In the genomic region with DNA sequence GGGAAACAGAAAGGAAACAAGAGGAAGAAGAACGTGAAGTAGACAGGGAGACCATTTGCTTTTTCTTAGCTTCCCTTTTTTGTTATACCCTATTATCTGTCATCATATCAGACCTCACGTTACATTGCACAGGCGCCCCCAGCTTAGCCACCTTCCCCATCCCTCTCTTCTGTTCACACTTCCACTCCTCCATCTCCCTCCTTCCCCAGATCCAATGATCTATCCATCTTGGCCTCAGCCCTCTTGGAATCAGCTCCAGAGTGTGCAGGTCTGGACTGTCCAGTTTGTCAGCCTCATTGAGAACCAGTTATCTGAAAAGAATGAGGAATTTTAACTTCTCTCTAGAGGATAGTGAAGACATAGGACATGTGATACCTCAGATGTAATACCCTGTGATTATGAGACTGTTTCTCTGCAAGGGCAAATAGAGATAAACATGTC, we compare ENCODE assay signal across 2 cellular contexts.
TF ChIP-seq lines count a peak whose summit lies in the region.

No MANE protein-coding gene starts in this region.

TF ChIP-seq in IMR-90, 13 proteins besides CTCF, POLR2A, EP300 and RAD21 (continued from another document):
- TF ChIP-seq SMC3 (IDR thresholded peaks at IDR 0.05; ENCODE audit: low read depth, low read length) (no peak), FOS (IDR thresholded peaks at IDR 0.05; ENCODE audit: low read depth, low read length) (no peak), BHLHE40 (IDR thresholded peaks at IDR 0.05; ENCODE audit: low read depth, low read length) (no peak)
- TF ChIP-seq, protein P1, sequence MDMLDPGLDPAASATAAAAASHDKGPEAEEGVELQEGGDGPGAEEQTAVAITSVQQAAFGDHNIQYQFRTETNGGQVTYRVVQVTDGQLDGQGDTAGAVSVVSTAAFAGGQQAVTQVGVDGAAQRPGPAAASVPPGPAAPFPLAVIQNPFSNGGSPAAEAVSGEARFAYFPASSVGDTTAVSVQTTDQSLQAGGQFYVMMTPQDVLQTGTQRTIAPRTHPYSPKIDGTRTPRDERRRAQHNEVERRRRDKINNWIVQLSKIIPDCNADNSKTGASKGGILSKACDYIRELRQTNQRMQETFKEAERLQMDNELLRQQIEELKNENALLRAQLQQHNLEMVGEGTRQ (IDR thresholded peaks at IDR 0.05; ENCODE audit: low read depth, low read length) = no peak
TF ChIP-seq in IMR-90: peak in this region for 0.

TF ChIP-seq in liver, 16 proteins besides CTCF, POLR2A, EP300 and RAD21 (continued from another document):
- TF ChIP-seq SP1 (IDR thresholded peaks at IDR 0.05) = no peak
